ENCODE assay signal across 13 cellular contexts in genomic region chr20:14360386-14360785, GRCh38. TPM values are rescaled to one million over a fixed set of nuclear protein-coding genes. Genes with fewer than 3 reads are reported as not detected.
"Had no signal": no experiment of that assay in that cellular context is flagged by ENCODE, and none has a peak within 500 bp of the region (broad histone marks: within the 10 kb centered on the region; RNA-seq: fewer than 3 reads in every experiment).

No MANE protein-coding gene starts in this region.

- H3K36me3 ChIP-seq: lower lobe of right lung had no signal

- H3K27me3 Mint-ChIP-seq: activated T-cell treated with anti-CD3 and anti-CD28 coated beads, Interleukin-2, amount 50 U/mL, for 24 hours; naive thymus-derived CD4-positive, alpha-beta T cell had no signal

- H3K4me3 ChIP-seq: lower lobe of right lung had no signal

- ATAC-seq: activated CD4-positive, CD25-positive, alpha-beta regulatory T cell treated with anti-CD3 and anti-CD28 coated beads, Interleukin-2, amount 50 U/mL, for 24 hours; activated naive CD4-positive, alpha-beta T cell treated with anti-CD3 and anti-CD28 coated beads, Interleukin-2, amount 50 U/mL, for 72 hours; lower lobe of right lung; naive thymus-derived CD4-positive, alpha-beta T cell had no signal

- H3K4me3 Mint-ChIP-seq: activated T-cell treated with anti-CD3 and anti-CD28 coated beads, Interleukin-2, amount 50 U/mL, for 24 hours; naive thymus-derived CD4-positive, alpha-beta T cell; T-helper 2 cell treated with Interferon-gamma antibody and Interleukin-4, amounts not matched to agents 5 μg/mL and 100 μg/mL, for 36 hours had no signal

- H3K27ac Mint-ChIP-seq: activated naive CD4-positive, alpha-beta T cell treated with anti-CD3 and anti-CD28 coated beads, Interleukin-2, amount 50 U/mL, for 72 hours; activated T-cell treated with anti-CD3 and anti-CD28 coated beads, Interleukin-2, amount 50 U/mL, for 24 hours; naive thymus-derived CD4-positive, alpha-beta T cell; T-helper 2 cell treated with Interferon-gamma antibody and Interleukin-4, amounts not matched to agents 5 μg/mL and 100 μg/mL, for 36 hours had no signal

- DNase-seq: activated effector memory CD4-positive, alpha-beta T cell treated with Interleukin-2 at 50 U/mL for 16 hours; activated T-cell treated with anti-CD3 and anti-CD28 coated beads, Interleukin-2, amount 50 U/mL, for 24 hours; hypothalamus; left cardiac atrium; lower lobe of right lung; naive thymus-derived CD4-positive, alpha-beta T cell; stimulated activated CD4-positive, alpha-beta T cell treated with anti-CD3 and anti-CD28 coated beads, Interleukin-2, amount 100 ng/mL, for 24 hours; stimulated activated naive CD4-positive, alpha-beta T cell; SW 1271; trophoblast cell had no signal

- H3K27ac ChIP-seq: lower lobe of right lung had no signal

- H3K36me3 Mint-ChIP-seq: activated naive CD4-positive, alpha-beta T cell treated with anti-CD3 and anti-CD28 coated beads, Interleukin-2, amount 50 U/mL, for 72 hours; naive thymus-derived CD4-positive, alpha-beta T cell had no signal

- H3K4me1 ChIP-seq: lower lobe of right lung had no signal

- H3K4me1 Mint-ChIP-seq: naive thymus-derived CD4-positive, alpha-beta T cell had no signal

RNA-seq across cellular contexts. Expression of gene FLRT3, which starts 23.0 kb away (rescaled TPM):
- total RNA-seq: activated naive CD4-positive, alpha-beta T cell treated with anti-CD3 and anti-CD28 coated beads, Interleukin-2, amount 50 U/mL, for 72 hours; naive thymus-derived CD4-positive, alpha-beta T cell had no signal
- polyA plus RNA-seq: naive thymus-derived CD4-positive, alpha-beta T cell had no signal
